ENCODE assay signal across 8 cellular contexts in the genomic region with DNA sequence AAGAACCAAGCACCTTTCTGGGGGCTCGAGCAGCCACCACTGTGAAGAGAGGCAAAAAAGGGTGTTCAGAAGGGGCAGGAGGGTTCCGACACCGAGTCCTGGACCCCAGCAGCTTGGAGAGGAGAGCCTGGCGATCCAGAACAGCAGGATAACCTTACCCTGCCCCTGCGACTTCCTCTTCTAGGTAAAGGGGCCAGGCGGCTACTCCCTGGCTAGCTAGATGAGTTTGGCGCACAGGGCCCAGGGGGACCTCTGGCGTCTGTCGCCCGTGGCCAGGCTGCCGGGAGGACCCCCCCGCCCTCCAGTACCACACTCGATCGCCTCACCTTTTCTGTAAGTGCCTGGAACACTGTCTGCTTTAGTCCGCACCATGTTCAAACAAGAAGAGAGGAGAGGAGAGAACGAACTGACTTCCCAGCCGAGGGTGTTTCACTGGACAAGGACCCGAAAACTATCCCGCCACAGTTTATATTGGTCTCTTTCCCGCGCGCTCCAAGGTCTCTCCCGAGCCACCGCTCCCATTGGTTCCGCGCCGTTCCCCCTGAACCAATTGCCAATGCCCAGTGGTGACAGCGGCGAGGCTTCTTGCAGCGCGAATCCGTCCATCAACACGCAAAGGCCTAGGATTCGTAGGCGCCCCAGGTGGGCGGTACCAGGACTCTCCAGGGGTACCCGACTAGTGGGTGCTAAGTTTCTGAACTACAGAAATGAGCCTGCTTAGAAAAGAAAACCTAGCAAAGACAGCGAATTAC. TPM values are rescaled to one million over a fixed set of nuclear protein-coding genes. Genes with fewer than 3 reads are reported as not detected.
A peak's percentile ranks its signal among the peaks of the same experiment; 100 is the strongest.
DNase-seq lines count a peak whose midpoint lies in the region; ATAC-seq, FAIRE-seq and TF ChIP-seq lines count a peak whose summit lies in the region.

A gene with protein sequence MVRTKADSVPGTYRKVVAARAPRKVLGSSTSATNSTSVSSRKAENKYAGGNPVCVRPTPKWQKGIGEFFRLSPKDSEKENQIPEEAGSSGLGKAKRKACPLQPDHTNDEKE (minus strand): TSS at position 442 of the 752 bp plus-strand sequence. CDS start 70 bp downstream, at position 372.

- H3K27me3 ChIP-seq in cardiac muscle cell (no peaks in the 10 kb centered on the region), parathyroid adenoma (ENCODE audit: control insufficient read depth, insufficient read depth, low read length) (no peaks in the 10 kb centered on the region), transverse colon (no peaks in the 10 kb centered on the region)

- TF ChIP-seq POLR2A in GM12892 (IDR thresholded peaks at IDR 0.05; ENCODE audit: low read depth, low read length) (peak; percentile 90), transverse colon (IDR thresholded peaks at IDR 0.05) (no peak)

- H3K27ac ChIP-seq in cardiac muscle cell, result no peak within 1 kb of the TSS
- no peak within 1 kb of the TSS for H3K27ac ChIP-seq in parathyroid adenoma
- H3K27ac ChIP-seq in transverse colon, result peak within 1 kb of the TSS in 2 of 4 donors; percentile 31 to 55

- WGBS in transverse colon (ENCODE audit: low coverage in 1 of 2), 2 donors, result 2 to 4% methylated on average over 7 to 37 of the region's 38 CpGs

- TF ChIP-seq EP300 in transverse colon (IDR thresholded peaks at IDR 0.05; ENCODE audit: low read depth), result no peak

- DNase-seq in GM12892 (ENCODE audit: insufficient read length) (peak; percentile 89), NCI-H1436 (lab: John Stamatoyannopoulos, UW) (peak; percentile 94), SW480 (ENCODE audit: low spot score) (peak; percentile 94), cardiac muscle cell (ENCODE audit: low read depth in 1 of 2, low spot score in 1 of 2) (peak; percentile 97 to 98), transverse colon (peak; percentile 94)
- peak; percentile 87 for DNase-seq in activated naive CD8-positive, alpha-beta T cell treated with anti-CD3 and anti-CD28 coated beads, Interleukin-2, amount 50 U/mL, for 16 hours (ENCODE audit: low read depth, low spot score)

- H3K4me3 ChIP-seq in cardiac muscle cell, result peak within 1 kb of the TSS; percentile 60
- peak within 1 kb of the TSS; percentile 56 for H3K4me3 ChIP-seq in parathyroid adenoma (ENCODE audit: low read depth, low read length)
- H3K4me3 ChIP-seq in transverse colon, result peak within 1 kb of the TSS; percentile 50 to 64 (median 58)

- H2AFZ ChIP-seq in parathyroid adenoma, result peak within 1 kb of the TSS; percentile 73

- peak; percentile 96 for FAIRE-seq in GM12892 (lab: Jason Lieb, UNC)

- H3K4me1 ChIP-seq in cardiac muscle cell (ENCODE audit: low read depth) (peaks cover 3% of the 10 kb centered on the region), parathyroid adenoma (no peaks in the 10 kb centered on the region), transverse colon (peaks cover 11 to 17% (median 12%) of the 10 kb centered on the region in 4 donors)

- peak within 1 kb of the TSS; percentile 86 for H3K4me2 ChIP-seq in parathyroid adenoma (ENCODE audit: low read length)

- H3K9ac ChIP-seq in parathyroid adenoma, result no peak within 1 kb of the TSS

- no peak for TF ChIP-seq CTCF in cardiac muscle cell (IDR thresholded peaks at IDR 0.05; ENCODE audit: low read depth, low read length)
- TF ChIP-seq CTCF in parathyroid adenoma (IDR thresholded peaks at IDR 0.05), result no peak
- TF ChIP-seq CTCF in transverse colon (IDR thresholded peaks at IDR 0.05), result peak in 3 of 5 experiments; percentile 7 to 21 (median 9)

- intact Hi-C loops in transverse colon (cut with DNase I; ENCODE audit: low total_unique reads), result no loop called here

- no peaks in the 10 kb centered on the region for H3K79me2 ChIP-seq in parathyroid adenoma

- ATAC-seq in HG02840 (IDR thresholded peaks at IDR 0.05; ENCODE audit: low FRiP score, unreplicated experiment), result peak; percentile 91

- in situ Hi-C loops in transverse colon (cut with MboI; ENCODE audit: low pct_ligation_motif_present in 1 of 4, low pct_unique_long_range_greater_than_20kb in 1 of 4, low sequenced_read_pairs in 3 of 4), result no loop called here

- H3K36me3 ChIP-seq in cardiac muscle cell (no peaks in the 10 kb centered on the region), parathyroid adenoma (ENCODE audit: control insufficient read depth, insufficient read depth, low read length) (no peaks in the 10 kb centered on the region), transverse colon (no peaks in the 10 kb centered on the region)

- H3K9me3 ChIP-seq in cardiac muscle cell (ENCODE audit: low read depth) (no peaks in the 10 kb centered on the region), parathyroid adenoma (ENCODE audit: control insufficient read depth, low read length) (no peaks in the 10 kb centered on the region), transverse colon (no peaks in the 10 kb centered on the region)

RNA-seq across cellular contexts. Expression of the gene that starts here (rescaled TPM):
- polyA plus RNA-seq in GM12892 (2012; ENCODE audit: missing spikeins), result 230 TPM
- total RNA-seq in cardiac muscle cell (4.7 and 7.5 TPM in 2 replicates), transverse colon (10 to 100 TPM in 1 of 4 donors, 1 to 10 TPM in 2, not detected in 1; 3.3 to 21.5 (median 4.0) TPM)
- polyA plus RNA-seq in cardiac muscle cell, result 59.9 and 73.5 TPM in 2 replicates

Comparison
In these comparisons a context has a peak if more than half of its experiments do, and no peak if none do; other contexts are left out.
1. CTCF ChIP-seq: peak in transverse colon (3 of 5); none in cardiac muscle cell (single experiment) and parathyroid adenoma (single experiment).
2. Peak in every context shown above with its lines, with median percentiles within 50 percentile points of each other: DNase-seq and H3K4me3 ChIP-seq.